Comparison of ENCODE assay signal across 17 cellular contexts in genomic region chr2:219129589-219129988, GRCh38. TPM values are rescaled to one million over a fixed set of nuclear protein-coding genes. Genes with fewer than 3 reads are reported as not detected.
A peak's percentile ranks its signal among the peaks of the same experiment; 100 is the strongest.
DNase-seq lines count a peak whose midpoint lies in the region; TF ChIP-seq lines count a peak whose summit lies in the region.
"Had no signal": no experiment of that assay in that cellular context is flagged by ENCODE, and none has a peak within 500 bp of the region (broad histone marks: within the 10 kb centered on the region; RNA-seq: fewer than 3 reads in every experiment).

No MANE protein-coding gene starts in this region.

- no peak overlapping the region for H3K4me3 ChIP-seq in prostate gland
- H3K4me3 ChIP-seq: BLaER1 had no signal

- no peak for TF ChIP-seq POLR2A in prostate gland (IDR thresholded peaks at IDR 0.05)

- peaks cover 13% of the 10 kb centered on the region for H3K4me1 ChIP-seq in prostate gland (replicated peaks)
- H3K4me1 ChIP-seq: BE2C, BLaER1 had no signal

- no peaks in the 10 kb centered on the region for H3K9me3 ChIP-seq in prostate gland
- H3K9me3 ChIP-seq: BE2C, BLaER1, Caco-2 had no signal

- no peaks in the 10 kb centered on the region for H3K36me3 ChIP-seq in prostate gland
- H3K36me3 ChIP-seq: BE2C had no signal

- in situ Hi-C loops in GM13977 (cut with MboI; ENCODE audit: low pct_unique_long_range_greater_than_20kb, low sequenced_read_pairs, unreplicated experiment): no loop called here

- peak; percentile 27 for DNase-seq in NCI-H2227 (lab: John Stamatoyannopoulos, UW; ENCODE audit: unreplicated experiment)
- peak; percentile 36 for DNase-seq in prostate gland (ENCODE audit: low spot score)
- no peak for DNase-seq in germinal center (ENCODE audit: low spot score)
- no peak for DNase-seq in activated gamma-delta T cell treated with Interleukin-2 at 50 U/mL for 16 hours
- DNase-seq in GM13977 (ENCODE audit: low spot score): no peak
- DNase-seq: 8988T; ACHN; BE2C; C1 segment of cervical spinal cord; Caco-2; Calu3; CD4-positive, alpha-beta T cell; CD8-positive, alpha-beta T cell; DMS79 treated with DMSO at 0.1 percent for 48 hours; GF-D8 had no signal

- no peak for TF ChIP-seq CTCF in VCaP (conservative IDR thresholded peaks at IDR 0.05)
- TF ChIP-seq CTCF in prostate gland (IDR thresholded peaks at IDR 0.05): no peak
- no peak for TF ChIP-seq CTCF in GM13977 (IDR thresholded peaks at IDR 0.05; ENCODE audit: extremely low read depth, insufficient read depth, missing control alignments)

- H3K27ac ChIP-seq in VCaP: peak overlapping the region; percentile 97
- peak overlapping the region; percentile 65 to 79 for H3K27ac ChIP-seq in prostate gland
- H3K27ac ChIP-seq: BLaER1 had no signal

- 58% methylated on average over 16 of the region's 16 CpGs for WGBS in prostate gland

- H3K27me3 ChIP-seq in prostate gland (replicated peaks; ENCODE audit: insufficient read depth): no peaks in the 10 kb centered on the region
- H3K27me3 ChIP-seq: BE2C, BLaER1 had no signal

- intact Hi-C loops in prostate gland (cut with DNase I): no loop called here

RNA-seq across cellular contexts. Expression of gene NHEJ1, which starts 31.0 kb away (rescaled TPM):
- total RNA-seq in prostate gland: 10 to 100 TPM; 15.2 to 16.9 TPM

RNA-seq across cellular contexts. Expression of gene SLC23A3, which starts 40.2 kb away (rescaled TPM):
- 1 to 10 TPM; 2.3 to 2.9 TPM for total RNA-seq in prostate gland

RNA-seq across cellular contexts. Expression of gene CNPPD1, which starts 47.1 kb away (rescaled TPM):
- 10 to 100 TPM; 53.6 to 60.1 TPM for total RNA-seq in prostate gland

RNA-seq across cellular contexts. Expression of gene RETREG2, which starts 48.5 kb away (rescaled TPM):
- 100 to 1,000 TPM in 1 of 2 donors, 10 to 100 TPM in 1; 84.4 to 142 TPM for total RNA-seq in prostate gland

Comparison
In these comparisons a context has a peak if more than half of its experiments do, and no peak if none do; other contexts are left out.
1. DNase-seq: peak in NCI-H2227 (single experiment) and prostate gland (single experiment); none in germinal center (single experiment), activated gamma-delta T cell treated with Interleukin-2 at 50 U/mL for 16 hours (single experiment) and GM13977 (single experiment).